Comparison of ENCODE assay signal across 8 cellular contexts in genomic region chr1:242524571-242525359, GRCh38. TPM values are rescaled to one million over a fixed set of nuclear protein-coding genes. Genes with fewer than 3 reads are reported as not detected.
DNase-seq lines count a peak whose midpoint lies in the region; ATAC-seq, FAIRE-seq and TF ChIP-seq lines count a peak whose summit lies in the region.

TSS of gene PLD5 (minus strand) at chr1:242524697.

- no peaks in the 10 kb centered on the region for H3K9me1 ChIP-seq in IMR-90 (ENCODE audit: insufficient read depth, low read length)

- H3K4ac ChIP-seq in IMR-90 (ENCODE audit: low read depth, low read length) = no peak within 1 kb of the TSS

- H3K27ac ChIP-seq in C4-2B (no peak within 1 kb of the TSS), IMR-90 (ENCODE audit: insufficient read depth, low read length) (no peak within 1 kb of the TSS), astrocyte (ENCODE audit: low read depth, low read length) (no peak within 1 kb of the TSS), tibial nerve (no peak within 1 kb of the TSS)

- H4K20me1 ChIP-seq in IMR-90 (ENCODE audit: insufficient read depth, low read length) (no peaks in the 10 kb centered on the region), astrocyte (ENCODE audit: insufficient read depth, low read length) (peaks cover 3% of the 10 kb centered on the region)

- H2AFZ ChIP-seq in IMR-90 (replicated peaks; ENCODE audit: low read length, poor library complexity) (peak within 1 kb of the TSS; percentile 70), astrocyte (ENCODE audit: low read depth, low read length) (peak within 1 kb of the TSS; percentile 69)

- H3K4me3 ChIP-seq in IMR-90 (ENCODE audit: insufficient read depth, low read depth, low read length) (peak within 1 kb of the TSS; percentile 14; the same call in 1 of the 2 replicates), astrocyte (ENCODE audit: insufficient read depth, low read depth, low read length) (peak within 1 kb of the TSS; percentile 37), tibial nerve (peak within 1 kb of the TSS; percentile 10 to 47 (median 18))

- TF ChIP-seq RAD21 in IMR-90 (IDR thresholded peaks at IDR 0.05; ENCODE audit: low read length) = no peak

- no peaks in the 10 kb centered on the region for H3K79me1 ChIP-seq in IMR-90 (ENCODE audit: low read depth in 1 of 2, low read length in 2 of 2)

- H3K4me1 ChIP-seq in IMR-90 (ENCODE audit: control insufficient read depth, insufficient read depth, low read length) (no peaks in the 10 kb centered on the region), astrocyte (ENCODE audit: insufficient read depth, low read length) (no peaks in the 10 kb centered on the region), tibial nerve (peaks cover 0 to 28% (median 5%) of the 10 kb centered on the region in 4 donors)

- no peaks in the 10 kb centered on the region for H3K9me3 Mint-ChIP-seq in astrocyte (ENCODE audit: unreplicated experiment)

- H3K9ac ChIP-seq in IMR-90 (ENCODE audit: low read depth, low read length) = no peak within 1 kb of the TSS
- H3K9ac ChIP-seq in astrocyte (ENCODE audit: low read length) = no peak within 1 kb of the TSS

- H3K79me2 ChIP-seq in astrocyte (ENCODE audit: insufficient read depth, low read length) = no peaks in the 10 kb centered on the region

- H3K18ac ChIP-seq in IMR-90 (ENCODE audit: low read depth, low read length) = no peak within 1 kb of the TSS

- no peak within 1 kb of the TSS for H2BK120ac ChIP-seq in IMR-90 (ENCODE audit: low read depth, low read length)

- H3K27ac Mint-ChIP-seq in astrocyte (ENCODE audit: unreplicated experiment) = peak within 1 kb of the TSS; percentile 26

- ATAC-seq in IMR-90 (ENCODE audit: low read depth) = peak; percentile 24; the same call in 1 of the 2 replicates
- ATAC-seq in HG02840 (IDR thresholded peaks at IDR 0.05; ENCODE audit: low FRiP score, unreplicated experiment) = no peak

- dilution Hi-C loops in IMR-90 (cut with HindIII; ENCODE audit: low sequenced_read_pairs, unreplicated experiment) = no loop called here

- H3K27me3 Mint-ChIP-seq in astrocyte (ENCODE audit: low read depth, unreplicated experiment) = peaks cover 37% of the 10 kb centered on the region

- 0% methylated on average over 9 of the region's 77 CpGs; no CpG with 5 or more reads in 1 of the 2 experiments for WGBS in IMR-90 (ENCODE audit: extremely low coverage in 2 of 2, insufficient read length in 1 of 2), 2 experiments
- WGBS in tibial nerve, 2 donors = 1 to 2% methylated on average over 33 to 34 of the region's 77 CpGs

- peak within 1 kb of the TSS; percentile 83 for H3K4me3 Mint-ChIP-seq in astrocyte (ENCODE audit: unreplicated experiment)

- H2AK5ac ChIP-seq in IMR-90 (ENCODE audit: low read depth, low read length) = no peak within 1 kb of the TSS

- no peaks in the 10 kb centered on the region for H3K36me3 ChIP-seq in IMR-90 (ENCODE audit: control insufficient read depth, insufficient read depth, low read length)
- no peaks in the 10 kb centered on the region for H3K36me3 ChIP-seq in astrocyte (ENCODE audit: insufficient read depth, low read length)
- H3K36me3 ChIP-seq in tibial nerve = no peaks in the 10 kb centered on the region

- peak; percentile 4; the same call in 1 of the 2 replicates for TF ChIP-seq CTCF in C4-2B (conservative IDR thresholded peaks at IDR 0.05)
- TF ChIP-seq CTCF in IMR-90 (conservative IDR thresholded peaks at IDR 0.05; ENCODE audit: low read depth, low read length) = no peak
- TF ChIP-seq CTCF in astrocyte (IDR thresholded peaks at IDR 0.05; ENCODE audit: insufficient read depth, low read depth, low read length) = no peak
- TF ChIP-seq CTCF in tibial nerve (IDR thresholded peaks at IDR 0.05) = no peak

- H2AK9ac ChIP-seq in IMR-90 (replicated peaks; ENCODE audit: low read depth, low read length, poor library complexity) = peak within 1 kb of the TSS; percentile 55

- no peak within 1 kb of the TSS for H3K14ac ChIP-seq in IMR-90 (replicated peaks; ENCODE audit: low read depth, low read length)

- no peak within 1 kb of the TSS for H3K56ac ChIP-seq in IMR-90 (ENCODE audit: extremely low read depth, insufficient read depth, low read length)

- no peak for TF ChIP-seq EP300 in tibial nerve (IDR thresholded peaks at IDR 0.05)

- H3K9me3 ChIP-seq in IMR-90 (ENCODE audit: control insufficient read depth, insufficient read depth, low read length) = no peaks in the 10 kb centered on the region; the same call in 1 of the 2 replicates
- no peaks in the 10 kb centered on the region for H3K9me3 ChIP-seq in astrocyte (ENCODE audit: insufficient read depth, low read depth, low read length)
- no peaks in the 10 kb centered on the region for H3K9me3 ChIP-seq in tibial nerve

- TF ChIP-seq POLR2A in IMR-90 (IDR thresholded peaks at IDR 0.05; ENCODE audit: low read depth, low read length) = no peak
- no peak for TF ChIP-seq POLR2A in tibial nerve (IDR thresholded peaks at IDR 0.05)

- H3K27me3 ChIP-seq in IMR-90 (ENCODE audit: control insufficient read depth, insufficient read depth, low read length) (peaks cover 24% of the 10 kb centered on the region), astrocyte (ENCODE audit: insufficient read depth, low read length) (peaks cover 27% of the 10 kb centered on the region), tibial nerve (peaks cover 0 to 51% of the 10 kb centered on the region in 2 donors)

- BruUV-seq in IMR-90 (replicated peaks; lab: Mats Ljungman, UMichigan) = no TSS peak

- H3K4me2 ChIP-seq in IMR-90 (ENCODE audit: low read depth, low read length) (no peak within 1 kb of the TSS; the same call in 1 of the 2 replicates), astrocyte (ENCODE audit: low read length) (peak within 1 kb of the TSS; percentile 81)

- no peak within 1 kb of the TSS for H2BK15ac ChIP-seq in IMR-90 (ENCODE audit: low read depth, low read length)

- no peak within 1 kb of the TSS for H4K5ac ChIP-seq in IMR-90 (ENCODE audit: low read depth, low read length)

- CTCF ChIA-PET in IMR-90 (lab: Yijun Ruan, JAX) = no interaction called here

- no peak within 1 kb of the TSS for H4K8ac ChIP-seq in IMR-90 (ENCODE audit: low read depth in 2 of 2, low read length in 2 of 2)

- POLR2A ChIA-PET in IMR-90 (lab: Charles Lee; ENCODE audit: unreplicated experiment) = no interaction called here

- no peak within 1 kb of the TSS for H3K23ac ChIP-seq in IMR-90 (ENCODE audit: low read depth, low read length)

- no peaks in the 10 kb centered on the region for H3K36me3 Mint-ChIP-seq in astrocyte (ENCODE audit: low read depth, unreplicated experiment)

- no peak within 1 kb of the TSS for H4K91ac ChIP-seq in IMR-90 (ENCODE audit: insufficient read depth, low read depth, low read length)

- intact Hi-C loops in IMR-90 (cut with micrococcal nuclease) = no loop called here

- H2BK20ac ChIP-seq in IMR-90 (ENCODE audit: low read depth, low read length) = no peak within 1 kb of the TSS

- H2BK5ac ChIP-seq in IMR-90 (ENCODE audit: low read depth, low read length, poor library complexity, severe bottlenecking) = no peak within 1 kb of the TSS

- DNase-seq in IMR-90 (no peak), astrocyte (ENCODE audit: low read depth) (no peak), kidney tubule cell (ENCODE audit: low spot score) (peak; percentile 41), tibial nerve (ENCODE audit: low spot score in 2 of 2) (no peak), NCI-H2107 (lab: John Stamatoyannopoulos, UW) (no peak)
- DNase-seq in activated effector memory CD4-positive, alpha-beta T cell treated with Interleukin-2 at 50 U/mL for 16 hours = no peak

- peaks cover 2% of the 10 kb centered on the region for H3K4me1 Mint-ChIP-seq in astrocyte (ENCODE audit: low read depth, unreplicated experiment)

- in situ Hi-C loops in IMR-90 (cut with MboI; ENCODE audit: low sequenced_read_pairs) = no loop called here

- FAIRE-seq in astrocyte (lab: Jason Lieb, UNC) = no peak

TF ChIP-seq in IMR-90, 13 proteins besides CTCF, POLR2A, EP300 and RAD21:
- TF ChIP-seq FOS (IDR thresholded peaks at IDR 0.05; ENCODE audit: low read depth, low read length) (no peak), NFE2L2 (IDR thresholded peaks at IDR 0.05; ENCODE audit: low read depth, low read length) (no peak), SMC3 (IDR thresholded peaks at IDR 0.05; ENCODE audit: low read depth, low read length) (no peak), ELK1 (IDR thresholded peaks at IDR 0.05; ENCODE audit: borderline replicate concordance, low read depth, low read length) (no peak), CHD1 (IDR thresholded peaks at IDR 0.05; ENCODE audit: low read depth, low read length) (no peak), MAZ (IDR thresholded peaks at IDR 0.05; ENCODE audit: borderline replicate concordance, low read depth, low read length) (no peak), CEBPB (IDR thresholded peaks at IDR 0.05; ENCODE audit: low read depth, low read length) (no peak), MXI1 (IDR thresholded peaks at IDR 0.05; ENCODE audit: borderline replicate concordance, low read depth, low read length) (no peak), USF2 (IDR thresholded peaks at IDR 0.05; ENCODE audit: low read depth, low read length) (no peak), RCOR1 (IDR thresholded peaks at IDR 0.05; ENCODE audit: insufficient replicate concordance, low read length) (no peak), MAFK (IDR thresholded peaks at IDR 0.05; ENCODE audit: low read depth, low read length) (no peak)

RNA-seq across cellular contexts. Expression of gene PLD5, which starts in this region (rescaled TPM):
- total RNA-seq in IMR-90 (2012; rRNA removed) = not detected in 2 replicates
- polyA plus RNA-seq in IMR-90 (2012; rRNA removed) = not detected in 2 replicates
- not detected in 2 replicates for polyA plus RNA-seq in IMR-90 (2012; cell fraction: cytosol; rRNA removed)
- not detected in 2 replicates for polyA plus RNA-seq in IMR-90 (2012; cell fraction: nucleus; rRNA removed; ENCODE audit: low replicate concordance)
- total RNA-seq in astrocyte = 2.7 and 4.9 TPM in 2 replicates
- total RNA-seq in tibial nerve = under 1 TPM in 2 of 4 donors, not detected in 2; 0.21 to 0.59 TPM

Comparison
In these comparisons a context has a peak if more than half of its experiments do, and no peak if none do; other contexts are left out.
1. Peak in ATAC-seq and H3K4me3 ChIP-seq in IMR-90; RNA of the gene not detected or under 1 TPM.